1 cellular context compared by ENCODE assay signal in the genomic region with DNA sequence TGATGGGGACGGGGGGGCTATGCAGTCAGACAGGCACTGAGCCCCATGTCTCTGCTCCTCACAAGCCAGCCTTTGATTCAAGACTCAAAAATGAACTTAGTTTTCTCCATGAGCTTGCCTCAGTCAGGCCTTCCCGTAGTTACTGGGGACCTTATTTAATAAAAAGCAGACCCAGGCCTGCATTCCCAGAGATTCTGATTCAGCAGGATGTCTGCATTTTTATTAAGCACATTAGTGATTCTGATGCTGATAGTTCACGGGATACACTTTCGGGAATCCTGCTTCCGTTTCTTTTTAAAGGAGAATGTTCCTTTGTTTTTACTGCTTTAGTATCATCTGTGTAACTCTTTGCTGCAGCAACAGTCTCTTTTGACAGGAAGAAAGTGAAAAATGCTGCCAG.
TF ChIP-seq lines count a peak whose summit lies in the region.

No MANE protein-coding gene starts in this region.

TF ChIP-seq in SK-N-SH treated with all-trans-retinoic acid at 6 μM for 48 hours, 23 proteins besides CTCF, POLR2A, EP300 and RAD21 (continued from another document):
- TF ChIP-seq, protein P1, sequence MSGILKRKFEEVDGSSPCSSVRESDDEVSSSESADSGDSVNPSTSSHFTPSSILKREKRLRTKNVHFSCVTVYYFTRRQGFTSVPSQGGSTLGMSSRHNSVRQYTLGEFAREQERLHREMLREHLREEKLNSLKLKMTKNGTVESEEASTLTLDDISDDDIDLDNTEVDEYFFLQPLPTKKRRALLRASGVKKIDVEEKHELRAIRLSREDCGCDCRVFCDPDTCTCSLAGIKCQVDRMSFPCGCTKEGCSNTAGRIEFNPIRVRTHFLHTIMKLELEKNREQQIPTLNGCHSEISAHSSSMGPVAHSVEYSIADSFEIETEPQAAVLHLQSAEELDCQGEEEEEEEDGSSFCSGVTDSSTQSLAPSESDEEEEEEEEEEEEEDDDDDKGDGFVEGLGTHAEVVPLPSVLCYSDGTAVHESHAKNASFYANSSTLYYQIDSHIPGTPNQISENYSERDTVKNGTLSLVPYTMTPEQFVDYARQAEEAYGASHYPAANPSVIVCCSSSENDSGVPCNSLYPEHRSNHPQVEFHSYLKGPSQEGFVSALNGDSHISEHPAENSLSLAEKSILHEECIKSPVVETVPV (CRISPR knock-in tag; IDR thresholded peaks at IDR 0.05): peak; percentile 57; the same call in 1 of the 2 replicates
- TF ChIP-seq BACH2 (CRISPR knock-in tag; IDR thresholded peaks at IDR 0.05; ENCODE audit: borderline replicate concordance) (no peak), CSDC2 (CRISPR knock-in tag; IDR thresholded peaks at IDR 0.05) (peak; percentile 25; the same call in 1 of the 2 replicates), TCF4 (CRISPR knock-in tag; IDR thresholded peaks at IDR 0.05; ENCODE audit: borderline replicate concordance) (peak; percentile 93), ZNF565 (CRISPR knock-in tag; conservative IDR thresholded peaks at IDR 0.05; ENCODE audit: low read depth) (no peak), OSR1 (CRISPR knock-in tag; IDR thresholded peaks at IDR 0.05) (no peak), SNAI2 (CRISPR knock-in tag; IDR thresholded peaks at IDR 0.05) (peak; percentile 70), ZFP30 (CRISPR knock-in tag; IDR thresholded peaks at IDR 0.05) (no peak), RARB (CRISPR knock-in tag; IDR thresholded peaks at IDR 0.05) (no peak), ARNTL (CRISPR knock-in tag; IDR thresholded peaks at IDR 0.05; ENCODE audit: borderline replicate concordance, low read depth) (no peak), PPARA (CRISPR knock-in tag; IDR thresholded peaks at IDR 0.05; ENCODE audit: borderline replicate concordance) (no peak), ZNF8 (CRISPR knock-in tag; IDR thresholded peaks at IDR 0.05) (no peak), ESRRG (CRISPR knock-in tag; IDR thresholded peaks at IDR 0.05) (0 out of 2 replicates have a peak, but pooled peaks have one; percentile 24)
- TF ChIP-seq, protein P2, sequence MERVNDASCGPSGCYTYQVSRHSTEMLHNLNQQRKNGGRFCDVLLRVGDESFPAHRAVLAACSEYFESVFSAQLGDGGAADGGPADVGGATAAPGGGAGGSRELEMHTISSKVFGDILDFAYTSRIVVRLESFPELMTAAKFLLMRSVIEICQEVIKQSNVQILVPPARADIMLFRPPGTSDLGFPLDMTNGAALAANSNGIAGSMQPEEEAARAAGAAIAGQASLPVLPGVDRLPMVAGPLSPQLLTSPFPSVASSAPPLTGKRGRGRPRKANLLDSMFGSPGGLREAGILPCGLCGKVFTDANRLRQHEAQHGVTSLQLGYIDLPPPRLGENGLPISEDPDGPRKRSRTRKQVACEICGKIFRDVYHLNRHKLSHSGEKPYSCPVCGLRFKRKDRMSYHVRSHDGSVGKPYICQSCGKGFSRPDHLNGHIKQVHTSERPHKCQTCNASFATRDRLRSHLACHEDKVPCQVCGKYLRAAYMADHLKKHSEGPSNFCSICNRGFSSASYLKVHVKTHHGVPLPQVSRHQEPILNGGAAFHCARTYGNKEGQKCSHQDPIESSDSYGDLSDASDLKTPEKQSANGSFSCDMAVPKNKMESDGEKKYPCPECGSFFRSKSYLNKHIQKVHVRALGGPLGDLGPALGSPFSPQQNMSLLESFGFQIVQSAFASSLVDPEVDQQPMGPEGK (CRISPR knock-in tag; IDR thresholded peaks at IDR 0.05; ENCODE audit: borderline replicate concordance): no peak
- TF ChIP-seq, protein P3, sequence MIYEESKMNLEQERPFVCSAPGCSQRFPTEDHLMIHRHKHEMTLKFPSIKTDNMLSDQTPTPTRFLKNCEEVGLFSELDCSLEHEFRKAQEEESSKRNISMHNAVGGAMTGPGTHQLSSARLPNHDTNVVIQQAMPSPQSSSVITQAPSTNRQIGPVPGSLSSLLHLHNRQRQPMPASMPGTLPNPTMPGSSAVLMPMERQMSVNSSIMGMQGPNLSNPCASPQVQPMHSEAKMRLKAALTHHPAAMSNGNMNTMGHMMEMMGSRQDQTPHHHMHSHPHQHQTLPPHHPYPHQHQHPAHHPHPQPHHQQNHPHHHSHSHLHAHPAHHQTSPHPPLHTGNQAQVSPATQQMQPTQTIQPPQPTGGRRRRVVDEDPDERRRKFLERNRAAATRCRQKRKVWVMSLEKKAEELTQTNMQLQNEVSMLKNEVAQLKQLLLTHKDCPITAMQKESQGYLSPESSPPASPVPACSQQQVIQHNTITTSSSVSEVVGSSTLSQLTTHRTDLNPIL (CRISPR knock-in tag; IDR thresholded peaks at IDR 0.05; ENCODE audit: low read depth): no peak
